Comparison of ENCODE assay signal across 18 cellular contexts in the genomic region with DNA sequence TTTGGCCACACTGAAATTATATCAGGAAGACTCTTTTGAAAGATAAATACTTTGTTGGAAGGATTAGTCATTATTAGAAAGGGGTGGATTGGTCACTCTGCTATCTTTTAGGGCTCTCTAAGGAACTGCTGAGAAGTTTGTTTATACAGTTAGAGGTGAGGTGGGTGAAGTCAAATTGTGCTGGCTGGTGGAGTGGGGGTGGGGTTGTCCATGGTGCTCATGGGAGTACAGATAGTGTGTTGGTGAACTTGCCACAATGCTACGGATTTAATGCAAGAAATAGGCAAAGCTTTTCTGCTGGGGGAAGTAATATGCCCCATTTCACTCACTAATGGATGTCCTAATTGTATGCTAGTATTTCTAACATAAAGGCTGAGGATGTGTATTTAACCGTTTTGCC. TPM values are rescaled to one million over a fixed set of nuclear protein-coding genes. Genes with fewer than 3 reads are reported as not detected.
DNase-seq lines count a peak whose midpoint lies in the region; ATAC-seq and TF ChIP-seq lines count a peak whose summit lies in the region.
"Had no signal": no experiment of that assay in that cellular context is flagged by ENCODE, and none has a peak within 500 bp of the region (broad histone marks: within the 10 kb centered on the region; RNA-seq: fewer than 3 reads in every experiment).

No MANE protein-coding gene starts in this region.

- ATAC-seq in GM21526 (IDR thresholded peaks at IDR 0.05; ENCODE audit: low FRiP score, unreplicated experiment) (no peak), esophagus mucosa (no peak), HG03095 (IDR thresholded peaks at IDR 0.05; ENCODE audit: unreplicated experiment) (no peak)
- ATAC-seq: activated T-cell treated with anti-CD3 and anti-CD28 coated beads, Interleukin-2, amount 50 U/mL, for 4 hours; pancreas had no signal

- no peaks in the 10 kb centered on the region for H3K27me3 ChIP-seq in Karpas-422 (ENCODE audit: low read length)
- no peaks in the 10 kb centered on the region for H3K27me3 ChIP-seq in spleen (replicated peaks in 1 of 7)
- H3K27me3 ChIP-seq: pancreas had no signal

- H3K4me2 ChIP-seq in Karpas-422 (ENCODE audit: low read depth, low read length, poor library complexity, severe bottlenecking): peak overlapping the region; percentile 74

- no peak for TF ChIP-seq CTCF in spleen (IDR thresholded peaks at IDR 0.05 in 8 of 11, conservative IDR thresholded peaks at IDR 0.05 in 3 of 11)

- no peak overlapping the region for H2AFZ ChIP-seq in Karpas-422 (ENCODE audit: low read length)

- WGBS in spleen, 5 donors: 67 to 86% (median 78%) methylated on average over 2 of the region's 2 CpGs

- peaks cover 18% of the 10 kb centered on the region; the same call in 1 of the 2 replicates for H4K20me1 ChIP-seq in Karpas-422 (ENCODE audit: insufficient read depth, low read depth, low read length)

- H3K27ac Mint-ChIP-seq in T-helper 1 cell treated with Interleukin-12 subunit alpha and Interleukin-12 subunit beta and Interleukin-4 antibody, amounts not matched to agents 30 μg/mL and 1 μg/mL, for 36 hours: peak overlapping the region; percentile 1
- H3K27ac Mint-ChIP-seq in dendritic cell treated with granulocyte-macrophage colony-stimulating factor and Interleukin-4, amounts not matched to agents 40 ng/mL and 50 ng/mL, for 4 days: peak overlapping the region; percentile 59
- H3K27ac Mint-ChIP-seq: activated CD4-positive, alpha-beta T cell treated with anti-CD3 and anti-CD28 coated beads, Interleukin-2, amount 10 ng/mL, durations not matched to agents 7 days and 5 days had no signal

- H3K36me3 Mint-ChIP-seq in T-helper 1 cell treated with Interleukin-12 subunit alpha and Interleukin-12 subunit beta and Interleukin-4 antibody, amounts not matched to agents 30 μg/mL and 1 μg/mL, for 36 hours (ENCODE audit: low read depth): peaks cover 32% of the 10 kb centered on the region
- H3K36me3 Mint-ChIP-seq in dendritic cell treated with granulocyte-macrophage colony-stimulating factor and Interleukin-4, amounts not matched to agents 40 ng/mL and 50 ng/mL, for 4 days (ENCODE audit: low read depth): peaks cover 42% of the 10 kb centered on the region

- H3K79me2 ChIP-seq in Karpas-422 (ENCODE audit: low read length): peaks cover 100% of the 10 kb centered on the region

- peaks cover 77% of the 10 kb centered on the region for H3K4me1 Mint-ChIP-seq in T-helper 1 cell treated with Interleukin-12 subunit alpha and Interleukin-12 subunit beta and Interleukin-4 antibody, amounts not matched to agents 30 μg/mL and 1 μg/mL, for 36 hours (ENCODE audit: low read depth)
- H3K4me1 Mint-ChIP-seq in dendritic cell treated with granulocyte-macrophage colony-stimulating factor and Interleukin-4, amounts not matched to agents 40 ng/mL and 50 ng/mL, for 4 days (ENCODE audit: low read depth): peaks cover 87% of the 10 kb centered on the region

- H3K4me3 ChIP-seq in Karpas-422 (ENCODE audit: low read length) (peak overlapping the region; percentile 52; the same call in 1 of the 2 replicates), spleen (no peak overlapping the region)
- H3K4me3 ChIP-seq: pancreas had no signal

- H3K4me1 ChIP-seq in Karpas-422 (ENCODE audit: low read length) (peaks cover 96% of the 10 kb centered on the region), spleen (peaks cover 69 to 100% (median 94%) of the 10 kb centered on the region in 6 donors)

- no peak overlapping the region for H3K4me3 Mint-ChIP-seq in T-helper 1 cell treated with Interleukin-12 subunit alpha and Interleukin-12 subunit beta and Interleukin-4 antibody, amounts not matched to agents 30 μg/mL and 1 μg/mL, for 36 hours
- H3K4me3 Mint-ChIP-seq in dendritic cell treated with granulocyte-macrophage colony-stimulating factor and Interleukin-4, amounts not matched to agents 40 ng/mL and 50 ng/mL, for 4 days: no peak overlapping the region
- H3K4me3 Mint-ChIP-seq: activated CD4-positive, alpha-beta T cell treated with anti-CD3 and anti-CD28 coated beads, Interleukin-2, amount 10 ng/mL, durations not matched to agents 7 days and 5 days; activated T-cell treated with anti-CD3 and anti-CD28 coated beads, Interleukin-2, amount 50 U/mL, for 4 hours; CD8-positive, alpha-beta memory T cell had no signal

- intact Hi-C loops in dendritic cell treated with granulocyte-macrophage colony-stimulating factor and Interleukin-4, amounts not matched to agents 40 ng/mL and 50 ng/mL, for 4 days (cut with micrococcal nuclease): no loop called here
- intact Hi-C loops in spleen (cut with DNase I; ENCODE audit: low total_unique reads): no loop called here

- no peak for TF ChIP-seq POLR2A in spleen (IDR thresholded peaks at IDR 0.05)

- H3K9me3 Mint-ChIP-seq in T-helper 1 cell treated with Interleukin-12 subunit alpha and Interleukin-12 subunit beta and Interleukin-4 antibody, amounts not matched to agents 30 μg/mL and 1 μg/mL, for 36 hours: peaks cover 12% of the 10 kb centered on the region
- H3K9me3 Mint-ChIP-seq in dendritic cell treated with granulocyte-macrophage colony-stimulating factor and Interleukin-4, amounts not matched to agents 40 ng/mL and 50 ng/mL, for 4 days: peaks cover 9% of the 10 kb centered on the region

- no peaks in the 10 kb centered on the region for H3K27me3 Mint-ChIP-seq in T-helper 1 cell treated with Interleukin-12 subunit alpha and Interleukin-12 subunit beta and Interleukin-4 antibody, amounts not matched to agents 30 μg/mL and 1 μg/mL, for 36 hours (ENCODE audit: low read depth)
- no peaks in the 10 kb centered on the region for H3K27me3 Mint-ChIP-seq in dendritic cell treated with granulocyte-macrophage colony-stimulating factor and Interleukin-4, amounts not matched to agents 40 ng/mL and 50 ng/mL, for 4 days
- H3K27me3 Mint-ChIP-seq: activated CD4-positive, alpha-beta T cell treated with anti-CD3 and anti-CD28 coated beads, Interleukin-2, amount 10 ng/mL, durations not matched to agents 7 days and 5 days; CD8-positive, alpha-beta memory T cell had no signal

- H3K9me3 ChIP-seq in Karpas-422 (ENCODE audit: low read length): no peaks in the 10 kb centered on the region; the same call in 1 of the 2 replicates
- H3K9me3 ChIP-seq in spleen: peaks cover 0 to 10% (median 8%) of the 10 kb centered on the region in 8 donors
- H3K9me3 ChIP-seq: pancreas had no signal

- H3K36me3 ChIP-seq in Karpas-422 (ENCODE audit: insufficient read depth, low read length): peaks cover 10% of the 10 kb centered on the region; the same call in 1 of the 2 replicates
- peaks cover 0 to 7% (median 2%) of the 10 kb centered on the region in 6 donors for H3K36me3 ChIP-seq in spleen
- H3K36me3 ChIP-seq: pancreas had no signal

- H3K9me2 ChIP-seq in Karpas-422 (replicated peaks; ENCODE audit: insufficient read depth, low read length): no peaks in the 10 kb centered on the region

- DNase-seq in T-helper 1 cell (no peak), Karpas-422 (no peak), spleen (no peak)
- DNase-seq: activated CD4-positive, alpha-beta T cell treated with anti-CD3 and anti-CD28 coated beads, Interleukin-2, amount 10 ng/mL, durations not matched to agents 7 days and 5 days; activated T-cell treated with anti-CD3 and anti-CD28 coated beads, Interleukin-2, amount 50 U/mL, for 4 hours; anterior cingulate cortex; CD8-positive, alpha-beta memory T cell; NCI-H2081 treated with DMSO at 0.1 percent for 48 hours; NCI-H69; pancreas; RPMI8226; stimulated activated CD4-positive, alpha-beta T cell treated with anti-CD3 and anti-CD28 coated beads, Interleukin-12 subunit alpha, Interleukin-12 subunit beta, amount 100 ng/mL, for 4 hours had no signal

- H3K27ac ChIP-seq in Karpas-422 (ENCODE audit: low read length): peak overlapping the region; percentile 90
- H3K27ac ChIP-seq in spleen: peak overlapping the region in 5 of 8 donors; percentile 83 to 95 (median 90)
- H3K27ac ChIP-seq: 22Rv1 had no signal

- peak overlapping the region; percentile 13 for H3K9ac ChIP-seq in Karpas-422 (ENCODE audit: low read length)

RNA-seq across cellular contexts. Expression of a gene that starts 35.8 kb away (rescaled TPM):
- total RNA-seq in Karpas-422 (2014; rRNA removed; shearing (Covaris generic); ENCODE audit: low replicate concordance): 43.8 and 46.0 TPM in 2 replicates
- total RNA-seq in spleen (100 to 1,000 TPM in 3 of 7 donors, 10 to 100 TPM in 4; 76.1 to 120 (median 96.1) TPM), esophagus mucosa (35.2 TPM)
- 10 to 100 TPM; 10.7 to 20.4 (median 11.3) TPM for polyA plus RNA-seq in spleen
